32 cellular contexts compared by ENCODE assay signal in the genomic region with DNA sequence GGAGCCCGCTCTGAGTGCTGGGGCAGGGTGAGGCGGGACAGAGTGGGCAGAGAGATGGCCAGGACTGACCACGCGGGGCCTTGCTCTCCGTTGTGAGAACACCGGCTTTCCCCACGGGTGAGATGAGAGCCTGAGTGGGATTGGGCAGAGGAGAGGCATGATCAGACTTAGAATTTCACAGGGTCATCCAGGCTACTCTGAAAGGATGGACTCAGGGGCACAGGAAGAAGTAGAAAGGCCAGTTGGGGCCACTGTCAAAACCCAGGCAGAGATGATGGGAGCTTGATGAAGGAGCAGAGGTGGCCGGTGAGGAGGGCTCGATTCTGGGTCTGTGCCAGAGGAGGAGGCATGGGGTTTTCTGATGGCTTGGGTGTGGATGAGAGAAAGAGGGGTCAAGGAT.
"Had no signal": no experiment of that assay in that cellular context is flagged by ENCODE, and none has a peak within 500 bp of the region (broad histone marks: within the 10 kb centered on the region; RNA-seq: fewer than 3 reads in every experiment).

No MANE protein-coding gene starts in this region.

- H3K27ac Mint-ChIP-seq: natural killer cell; natural killer cell treated with Interleukin-12 subunit alpha and Interleukin-12 subunit beta and Interleukin-15 and Interleukin-18, amount 100 ng/mL, for 72 hours; nephron; nephron progenitor cell; neural progenitor cell; progenitor cell of endocrine pancreas had no signal

- ATAC-seq: naive thymus-derived CD4-positive, alpha-beta T cell; naive thymus-derived CD8-positive, alpha-beta T cell; natural killer cell; natural killer cell treated with Interleukin-12 subunit alpha and Interleukin-12 subunit beta and Interleukin-15 and Interleukin-18, amount 100 ng/mL, for 72 hours; pancreas; psoas muscle; right cardiac atrium; right lobe of liver; sciatic nerve had no signal

- H2AFZ ChIP-seq: neural progenitor cell, parathyroid adenoma had no signal

- H3K4me2 ChIP-seq: neural progenitor cell, smooth muscle cell had no signal

- DNase-seq: naive B cell; naive thymus-derived CD4-positive, alpha-beta T cell; naive thymus-derived CD8-positive, alpha-beta T cell; natural killer cell; nephron progenitor cell; nucleus accumbens; occipital lobe; ovary; pancreas; psoas muscle; retina; right cardiac atrium; right lobe of liver; sigmoid colon; small intestine; spleen; stimulated activated CD4-positive, alpha-beta T cell treated with anti-CD3 and anti-CD28 coated beads, Interleukin-12 subunit alpha, Interleukin-12 subunit beta, amount 100 ng/mL, for 4 hours; stimulated activated CD4-positive, alpha-beta T cell treated with anti-CD3 and anti-CD28 coated beads, Interleukin-15, amount 100 ng/mL, for 24 hours; stimulated activated CD4-positive, alpha-beta T cell treated with anti-CD3 and anti-CD28 coated beads, Interleukin-1b, Interleukin-23, amount 100 ng/mL, for 48 hours; stimulated activated CD4-positive, alpha-beta T cell treated with anti-CD3 and anti-CD28 coated beads, Interleukin-2, amount 100 ng/mL, for 24 hours had no signal

- H3K4me3 Mint-ChIP-seq: naive B cell; naive thymus-derived CD4-positive, alpha-beta T cell; naive thymus-derived CD8-positive, alpha-beta T cell; natural killer cell; natural killer cell treated with Interleukin-12 subunit alpha and Interleukin-12 subunit beta and Interleukin-15 and Interleukin-18, amount 100 ng/mL, for 72 hours; nephron; nephron progenitor cell; neural crest cell; neural progenitor cell had no signal

- H3K9ac ChIP-seq: neural progenitor cell, parathyroid adenoma had no signal

- H3K36me3 Mint-ChIP-seq: naive B cell; naive thymus-derived CD4-positive, alpha-beta T cell; naive thymus-derived CD8-positive, alpha-beta T cell; natural killer cell; natural killer cell treated with Interleukin-12 subunit alpha and Interleukin-12 subunit beta and Interleukin-15 and Interleukin-18, amount 100 ng/mL, for 72 hours; neural progenitor cell had no signal

- H3K4me3 ChIP-seq: neural progenitor cell, ovary, pancreas, prostate gland, psoas muscle, right atrium auricular region, right lobe of liver, sigmoid colon, skin epidermis, smooth muscle cell, spleen had no signal

- H3K27me3 ChIP-seq: ovary, right atrium auricular region, right lobe of liver had no signal

- H3K4me1 Mint-ChIP-seq: natural killer cell, nephron, neural crest cell had no signal

- H3K9me3 Mint-ChIP-seq: naive thymus-derived CD4-positive, alpha-beta T cell; naive thymus-derived CD8-positive, alpha-beta T cell; natural killer cell; natural killer cell treated with Interleukin-12 subunit alpha and Interleukin-12 subunit beta and Interleukin-15 and Interleukin-18, amount 100 ng/mL, for 72 hours; nephron; nephron progenitor cell; neural crest cell had no signal

- H3K36me3 ChIP-seq: neural progenitor cell, neutrophil, ovary, pancreas, prostate gland, right atrium auricular region, right lobe of liver, sigmoid colon, spleen had no signal

- H3K79me2 ChIP-seq: parathyroid adenoma had no signal

- H3K9me3 ChIP-seq: neutrophil, ovary, pancreas, prostate gland, psoas muscle, right atrium auricular region, right lobe of liver, sigmoid colon, spleen had no signal

- H3K27ac ChIP-seq: neural progenitor cell, neutrophil, ovary, pancreas, parathyroid adenoma, prostate gland, psoas muscle, right atrium auricular region, right lobe of liver, sigmoid colon, skin epidermis, spleen had no signal

- H3K4me1 ChIP-seq: neural progenitor cell, pancreas, parathyroid adenoma, prostate gland, psoas muscle, right atrium auricular region, right lobe of liver, sigmoid colon had no signal
